10 cellular contexts compared by ENCODE assay signal in genomic region chr3:152309535-152310317, GRCh38. TPM values are rescaled to one million over a fixed set of nuclear protein-coding genes. Genes with fewer than 3 reads are reported as not detected.
DNase-seq lines count a peak whose midpoint lies in the region; ATAC-seq and TF ChIP-seq lines count a peak whose summit lies in the region.
"Had no signal": no experiment of that assay in that cellular context is flagged by ENCODE, and none has a peak within 500 bp of the region (broad histone marks: within the 10 kb centered on the region; RNA-seq: fewer than 3 reads in every experiment).

No MANE protein-coding gene starts in this region.

- H3K9me3 Mint-ChIP-seq in CD14-positive monocyte, result peaks cover 0 to 2% (median 0%) of the 10 kb centered on the region in 7 donors
- no peaks in the 10 kb centered on the region for H3K9me3 Mint-ChIP-seq in naive thymus-derived CD8-positive, alpha-beta T cell
- H3K9me3 Mint-ChIP-seq: H9 had no signal

- no peak overlapping the region for H3K4me3 Mint-ChIP-seq in CD14-positive monocyte
- H3K4me3 Mint-ChIP-seq in naive thymus-derived CD8-positive, alpha-beta T cell, result peak overlapping the region in 9 of 10 donors; percentile 2 to 54 (median 30)
- H3K4me3 Mint-ChIP-seq: H9 had no signal

- peaks cover 5% of the 10 kb centered on the region; the same call in 1 of the 2 replicates for H3K36me3 ChIP-seq in KMS-11 (ENCODE audit: insufficient read depth)
- no peaks in the 10 kb centered on the region for H3K36me3 ChIP-seq in breast epithelium

- H3K9me3 ChIP-seq in breast epithelium, result no peaks in the 10 kb centered on the region

- DNase-seq in CD14-positive monocyte (ENCODE audit: low spot score), result no peak
- no peak for DNase-seq in breast epithelium (ENCODE audit: low spot score in 2 of 2)
- DNase-seq in naive thymus-derived CD8-positive, alpha-beta T cell, result peak in 2 of 10 donors; percentile 25 to 27
- no peak for DNase-seq in GM13977 (ENCODE audit: low spot score)
- no peak for DNase-seq in activated effector memory CD4-positive, alpha-beta T cell treated with anti-CD3 and anti-CD28 coated beads, Interleukin-2, amount 50 U/mL, for 16 hours
- no peak for DNase-seq in UCSD-AML1 (lab: John Stamatoyannopoulos, UW; ENCODE audit: unreplicated experiment)
- DNase-seq: H9 had no signal

- in situ Hi-C loops in GM13977 (cut with MboI; ENCODE audit: low pct_unique_long_range_greater_than_20kb, low sequenced_read_pairs, unreplicated experiment), result no loop called here

- H3K27ac ChIP-seq in KMS-11, result peak overlapping the region; percentile 3; the same call in 1 of the 2 replicates
- peak overlapping the region; percentile 54 to 73 for H3K27ac ChIP-seq in breast epithelium
- H3K27ac ChIP-seq: epithelial cell of prostate had no signal

- peak overlapping the region in 4 of 7 donors; percentile 43 to 63 (median 56) for H3K27ac Mint-ChIP-seq in CD14-positive monocyte
- peak overlapping the region; percentile 14 to 93 (median 52) for H3K27ac Mint-ChIP-seq in naive thymus-derived CD8-positive, alpha-beta T cell

- H2AFZ ChIP-seq in KMS-11 (ENCODE audit: low read depth), result no peak overlapping the region

- H3K4me3 ChIP-seq in KMS-11 (IDR thresholded peaks at IDR 0.05; ENCODE audit: insufficient read depth, low read depth, low read length), result no peak overlapping the region
- no peak overlapping the region for H3K4me3 ChIP-seq in breast epithelium

- peaks cover 81% of the 10 kb centered on the region for H4K20me1 ChIP-seq in KMS-11 (ENCODE audit: insufficient read depth)

- H3K4me2 ChIP-seq in KMS-11, result no peak overlapping the region

- TF ChIP-seq POLR2A in breast epithelium (IDR thresholded peaks at IDR 0.05), result no peak

- no peak overlapping the region for H3K9ac ChIP-seq in KMS-11

- TF ChIP-seq CTCF in CD14-positive monocyte (IDR thresholded peaks at IDR 0.05), result no peak
- TF ChIP-seq CTCF in KMS-11 (conservative IDR thresholded peaks at IDR 0.05; ENCODE audit: low read depth, low read length), result no peak
- no peak for TF ChIP-seq CTCF in breast epithelium (IDR thresholded peaks at IDR 0.05)
- no peak for TF ChIP-seq CTCF in GM13977 (IDR thresholded peaks at IDR 0.05; ENCODE audit: extremely low read depth, insufficient read depth, missing control alignments)

- H3K4me1 ChIP-seq in KMS-11 (ENCODE audit: low read depth, poor library complexity, severe bottlenecking) (peaks cover 91% of the 10 kb centered on the region), breast epithelium (peaks cover 0 to 17% of the 10 kb centered on the region in 2 donors)

- peaks cover 13 to 34% of the 10 kb centered on the region in 2 donors for H3K36me3 Mint-ChIP-seq in CD14-positive monocyte
- H3K36me3 Mint-ChIP-seq in naive thymus-derived CD8-positive, alpha-beta T cell, result peaks cover 4 to 71% (median 10%) of the 10 kb centered on the region in 3 donors

- no peaks in the 10 kb centered on the region for H3K27me3 Mint-ChIP-seq in CD14-positive monocyte (ENCODE audit: low read depth in 3 of 3)
- H3K27me3 Mint-ChIP-seq in naive thymus-derived CD8-positive, alpha-beta T cell, result no peaks in the 10 kb centered on the region

- peaks cover 22% of the 10 kb centered on the region for H3K4me1 Mint-ChIP-seq in CD14-positive monocyte
- H3K4me1 Mint-ChIP-seq in naive thymus-derived CD8-positive, alpha-beta T cell, result peaks cover 27 to 83% (median 68%) of the 10 kb centered on the region in 4 donors

- H3K79me2 ChIP-seq in KMS-11 (ENCODE audit: insufficient read depth, low read depth), result peaks cover 100% of the 10 kb centered on the region

- H3K27me3 ChIP-seq in KMS-11 (ENCODE audit: insufficient read depth, low read depth), result no peaks in the 10 kb centered on the region
- no peaks in the 10 kb centered on the region for H3K27me3 ChIP-seq in breast epithelium

- ATAC-seq in naive thymus-derived CD8-positive, alpha-beta T cell, result peak; percentile 64 to 78
- ATAC-seq in HG03342 (IDR thresholded peaks at IDR 0.05; ENCODE audit: unreplicated experiment), result no peak

- POLR2A ChIA-PET in naive thymus-derived CD8-positive, alpha-beta T cell (lab: Charles Lee), result interaction anchor here (1.2 to 2.4 kb wide), 4 partner anchors 8 to 41 kb away, joined by 3 to 5 read pairs (median 3); partner anchors contain the start of gene MBNL1

- intact Hi-C loops in CD14-positive monocyte (cut with micrococcal nuclease), result no loop called here
- intact Hi-C loops in breast epithelium (cut with DNase I; ENCODE audit: low total_unique reads), result no loop called here

RNA-seq across cellular contexts. Expression of gene MBNL1, which starts 41.0 kb away (rescaled TPM):
- 100 to 1,000 TPM; 191 to 204 TPM for polyA plus RNA-seq in CD14-positive monocyte
- 100 to 1,000 TPM; 314 to 702 (median 353) TPM for total RNA-seq in breast epithelium
- 100 to 1,000 TPM; 419 to 423 TPM for total RNA-seq in naive thymus-derived CD8-positive, alpha-beta T cell
- polyA plus RNA-seq in naive thymus-derived CD8-positive, alpha-beta T cell, result 100 to 1,000 TPM; 298 to 370 (median 331) TPM

Comparison
In these comparisons a context has a peak if more than half of its experiments do, and no peak if none do; other contexts are left out.
1. H3K4me3 Mint-ChIP-seq: peak in naive thymus-derived CD8-positive, alpha-beta T cell (9 of 10); none in CD14-positive monocyte (0 of 2).